ENCODE assay signal across 1 cellular context in genomic region chr12:12812605-12813119, GRCh38.
TF ChIP-seq lines count a peak whose summit lies in the region.

No MANE protein-coding gene starts in this region.

TF ChIP-seq in IMR-90, 13 proteins besides CTCF, POLR2A, EP300 and RAD21:
- TF ChIP-seq MXI1 (IDR thresholded peaks at IDR 0.05; ENCODE audit: borderline replicate concordance, low read depth, low read length): no peak
- TF ChIP-seq, protein P1, sequence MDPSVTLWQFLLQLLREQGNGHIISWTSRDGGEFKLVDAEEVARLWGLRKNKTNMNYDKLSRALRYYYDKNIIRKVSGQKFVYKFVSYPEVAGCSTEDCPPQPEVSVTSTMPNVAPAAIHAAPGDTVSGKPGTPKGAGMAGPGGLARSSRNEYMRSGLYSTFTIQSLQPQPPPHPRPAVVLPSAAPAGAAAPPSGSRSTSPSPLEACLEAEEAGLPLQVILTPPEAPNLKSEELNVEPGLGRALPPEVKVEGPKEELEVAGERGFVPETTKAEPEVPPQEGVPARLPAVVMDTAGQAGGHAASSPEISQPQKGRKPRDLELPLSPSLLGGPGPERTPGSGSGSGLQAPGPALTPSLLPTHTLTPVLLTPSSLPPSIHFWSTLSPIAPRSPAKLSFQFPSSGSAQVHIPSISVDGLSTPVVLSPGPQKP (IDR thresholded peaks at IDR 0.05; ENCODE audit: borderline replicate concordance, low read depth, low read length): no peak
- TF ChIP-seq CEBPB (IDR thresholded peaks at IDR 0.05; ENCODE audit: low read depth, low read length): no peak
- TF ChIP-seq CHD1 (IDR thresholded peaks at IDR 0.05; ENCODE audit: low read depth, low read length): no peak
- TF ChIP-seq NFE2L2 (IDR thresholded peaks at IDR 0.05; ENCODE audit: low read depth, low read length): no peak
